In genomic region chr19:50679177-50680125, GRCh38 we compare ENCODE assay signal across 9 cellular contexts. TPM values are rescaled to one million over a fixed set of nuclear protein-coding genes. Genes with fewer than 3 reads are reported as not detected.
A peak's percentile ranks its signal among the peaks of the same experiment; 100 is the strongest.
DNase-seq lines count a peak whose midpoint lies in the region; ATAC-seq lines count a peak whose summit lies in the region.
"Had no signal": no experiment of that assay in that cellular context is flagged by ENCODE, and none has a peak within 500 bp of the region (broad histone marks: within the 10 kb centered on the region; RNA-seq: fewer than 3 reads in every experiment).

No MANE protein-coding gene starts in this region.

- no peaks in the 10 kb centered on the region for H3K36me3 Mint-ChIP-seq in activated CD8-positive, alpha-beta memory T cell treated with anti-CD3 and anti-CD28 coated beads, Interleukin-2, amount 10 ng/mL, durations not matched to agents 7 days and 5 days
- H3K36me3 Mint-ChIP-seq in naive B cell: peaks cover 0 to 27% of the 10 kb centered on the region in 2 donors
- H3K36me3 Mint-ChIP-seq: activated naive CD4-positive, alpha-beta T cell treated with anti-CD3 and anti-CD28 coated beads, Interleukin-2, amount 50 U/mL, for 24 hours had no signal

- DNase-seq in GM03348 (ENCODE audit: low spot score) (peak; percentile 97), NOMO-1 treated with DMSO at 0.1 percent for 48 hours (lab: John Stamatoyannopoulos, UW; ENCODE audit: unreplicated experiment) (peak; percentile 67), epidermal melanocyte (ENCODE audit: insufficient read length, low spot score) (peak; percentile 97), naive B cell (peak; percentile 85), NCI-H69 (lab: John Stamatoyannopoulos, UW) (no peak)
- peak; percentile 87 for DNase-seq in activated CD8-positive, alpha-beta memory T cell treated with anti-CD3 and anti-CD28 coated beads, Interleukin-2, amount 10 ng/mL, durations not matched to agents 7 days and 5 days
- peak; percentile 63 to 72 for DNase-seq in stimulated activated CD8-positive, alpha-beta memory T cell treated with anti-CD3 and anti-CD28 coated beads, Interleukin-7, amount 100 ng/mL, for 48 hours (ENCODE audit: extremely low read depth in 1 of 2, low read depth in 1 of 2)

- peak overlapping the region; percentile 46 for H3K27ac Mint-ChIP-seq in activated CD8-positive, alpha-beta memory T cell treated with anti-CD3 and anti-CD28 coated beads, Interleukin-2, amount 10 ng/mL, durations not matched to agents 7 days and 5 days
- peak overlapping the region; percentile 95 to 99 (median 98) for H3K27ac Mint-ChIP-seq in naive B cell
- H3K27ac Mint-ChIP-seq: activated naive CD4-positive, alpha-beta T cell treated with anti-CD3 and anti-CD28 coated beads, Interleukin-2, amount 50 U/mL, for 24 hours had no signal

- CTCF ChIA-PET in activated CD8-positive, alpha-beta memory T cell treated with anti-CD3 and anti-CD28 coated beads, Interleukin-2, amount 10 ng/mL, durations not matched to agents 7 days and 5 days (lab: Charles Lee): no interaction called here

- peak; percentile 65 for ATAC-seq in HG02763 (IDR thresholded peaks at IDR 0.05; ENCODE audit: unreplicated experiment)
- peak; percentile 97 for ATAC-seq in activated CD8-positive, alpha-beta memory T cell treated with anti-CD3 and anti-CD28 coated beads, Interleukin-2, amount 10 ng/mL, durations not matched to agents 7 days and 5 days
- peak; percentile 96 to 98 for ATAC-seq in naive B cell (ENCODE audit: low read depth in 2 of 2)

- H3K4me3 Mint-ChIP-seq in activated CD8-positive, alpha-beta memory T cell treated with anti-CD3 and anti-CD28 coated beads, Interleukin-2, amount 10 ng/mL, durations not matched to agents 7 days and 5 days: no peak overlapping the region
- peak overlapping the region in 7 of 8 donors; percentile 67 to 87 (median 82) for H3K4me3 Mint-ChIP-seq in naive B cell
- H3K4me3 Mint-ChIP-seq: activated naive CD4-positive, alpha-beta T cell treated with anti-CD3 and anti-CD28 coated beads, Interleukin-2, amount 50 U/mL, for 24 hours had no signal

- H3K4me1 Mint-ChIP-seq in activated CD8-positive, alpha-beta memory T cell treated with anti-CD3 and anti-CD28 coated beads, Interleukin-2, amount 10 ng/mL, durations not matched to agents 7 days and 5 days: peaks cover 6% of the 10 kb centered on the region
- H3K4me1 Mint-ChIP-seq in naive B cell: peaks cover 20 to 25% (median 22%) of the 10 kb centered on the region in 3 donors

- no peaks in the 10 kb centered on the region for H3K9me3 Mint-ChIP-seq in activated CD8-positive, alpha-beta memory T cell treated with anti-CD3 and anti-CD28 coated beads, Interleukin-2, amount 10 ng/mL, durations not matched to agents 7 days and 5 days (ENCODE audit: low read depth)
- peaks cover 0 to 18% (median 9%) of the 10 kb centered on the region in 7 donors for H3K9me3 Mint-ChIP-seq in naive B cell
- H3K9me3 Mint-ChIP-seq: activated naive CD4-positive, alpha-beta T cell treated with anti-CD3 and anti-CD28 coated beads, Interleukin-2, amount 50 U/mL, for 24 hours had no signal

- H3K27me3 Mint-ChIP-seq in activated CD8-positive, alpha-beta memory T cell treated with anti-CD3 and anti-CD28 coated beads, Interleukin-2, amount 10 ng/mL, durations not matched to agents 7 days and 5 days: peaks cover 8% of the 10 kb centered on the region
- peaks cover 16 to 40% (median 20%) of the 10 kb centered on the region in 3 donors for H3K27me3 Mint-ChIP-seq in naive B cell

RNA-seq across cellular contexts. Expression of gene C19orf81, which starts 30.2 kb away (rescaled TPM):
- total RNA-seq in activated CD8-positive, alpha-beta memory T cell treated with anti-CD3 and anti-CD28 coated beads, Interleukin-2, amount 10 ng/mL, durations not matched to agents 7 days and 5 days: under 1 TPM in 1 of 2 experiments, not detected in 1; 0.70 TPM
- polyA plus RNA-seq in naive B cell (ENCODE audit: low read depth in 6 of 6): 1 to 10 TPM in 2 of 6 donors, not detected in 4; 1.1 to 1.2 TPM

RNA-seq across cellular contexts. Expression of gene SYT3, which starts 39.8 kb away (rescaled TPM):
- not detected for total RNA-seq in activated CD8-positive, alpha-beta memory T cell treated with anti-CD3 and anti-CD28 coated beads, Interleukin-2, amount 10 ng/mL, durations not matched to agents 7 days and 5 days
- polyA plus RNA-seq in naive B cell (ENCODE audit: low read depth in 6 of 6): under 1 TPM in 1 of 6 donors, not detected in 5; 0.11 TPM

RNA-seq across cellular contexts. Expression of gene SHANK1, which starts 40.2 kb away (rescaled TPM):
- not detected for total RNA-seq in activated CD8-positive, alpha-beta memory T cell treated with anti-CD3 and anti-CD28 coated beads, Interleukin-2, amount 10 ng/mL, durations not matched to agents 7 days and 5 days
- polyA plus RNA-seq in naive B cell (ENCODE audit: low read depth in 6 of 6): not detected

RNA-seq across cellular contexts. Expression of gene CLEC11A, which starts 43.7 kb away (rescaled TPM):
- under 1 TPM; 0.61 to 0.89 TPM for total RNA-seq in activated CD8-positive, alpha-beta memory T cell treated with anti-CD3 and anti-CD28 coated beads, Interleukin-2, amount 10 ng/mL, durations not matched to agents 7 days and 5 days
- polyA plus RNA-seq in naive B cell (ENCODE audit: low read depth in 6 of 6): 1 to 10 TPM in 2 of 6 donors, under 1 TPM in 4; 0.49 to 1.1 (median 0.69) TPM
